ENCODE assay signal across 30 cellular contexts in genomic region chr2:213011505-213011904, GRCh38.
"Had no signal": no experiment of that assay in that cellular context is flagged by ENCODE, and none has a peak within 500 bp of the region (broad histone marks: within the 10 kb centered on the region; RNA-seq: fewer than 3 reads in every experiment).

No MANE protein-coding gene starts in this region.

- H3K4me1 ChIP-seq: parathyroid adenoma, psoas muscle, right lobe of liver, testis, tibial artery, upper lobe of left lung, vagina had no signal

- H3K4me3 Mint-ChIP-seq: naive thymus-derived CD4-positive, alpha-beta T cell; natural killer cell; nephron; neural progenitor cell; stimulated activated effector memory CD8-positive, alpha-beta T cell treated with anti-CD3 and anti-CD28 coated beads, Interleukin-12 subunit alpha, Interleukin-12 subunit beta, amount 100 ng/mL, for 72 hours; stimulated activated naive B cell treated with anti-CD40 and anti-IgM and Interleukin-4, amounts not matched to agents 10 μg/mL and 1 μg/mL and 100 μg/mL, for 72 hours; stimulated activated naive CD8-positive, alpha-beta T cell treated with anti-CD3 and anti-CD28 coated beads, Interleukin-15, amount 100 ng/mL, for 72 hours had no signal

- H3K9ac ChIP-seq: neural progenitor cell, parathyroid adenoma had no signal

- ATAC-seq: naive thymus-derived CD4-positive, alpha-beta T cell; natural killer cell; psoas muscle; right cardiac atrium; right lobe of liver; stimulated activated effector memory CD8-positive, alpha-beta T cell treated with anti-CD3 and anti-CD28 coated beads, Interleukin-12 subunit alpha, Interleukin-12 subunit beta, amount 100 ng/mL, for 72 hours; stimulated activated naive B cell treated with anti-CD40 and anti-IgM and Interleukin-4, amounts not matched to agents 10 μg/mL and 1 μg/mL and 100 μg/mL, for 72 hours; stimulated activated naive CD8-positive, alpha-beta T cell treated with anti-CD3 and anti-CD28 coated beads, Interleukin-15, amount 100 ng/mL, for 72 hours had no signal

- H3K36me3 ChIP-seq: neural progenitor cell, ovary, right lobe of liver had no signal

- DNase-seq: naive thymus-derived CD4-positive, alpha-beta T cell; natural killer cell; occipital lobe; ovary; posterior cingulate gyrus; psoas muscle; right cardiac atrium; right lobe of liver; sigmoid colon; small intestine; stimulated activated CD4-positive, alpha-beta T cell treated with anti-CD3 and anti-CD28 coated beads, Interleukin-15, amount 100 ng/mL, for 24 hours; stimulated activated CD4-positive, alpha-beta T cell treated with anti-CD3 and anti-CD28 coated beads, Interleukin-2, amount 100 ng/mL, for 24 hours; stimulated activated CD4-positive, alpha-beta T cell treated with anti-CD3 and anti-CD28 coated beads, Interleukin-2, amount 100 ng/mL, for 48 hours; stimulated activated CD4-positive, alpha-beta T cell treated with anti-CD3 and anti-CD28 coated beads, Interleukin-4, amount 100 ng/mL, for 24 hours; stimulated activated naive B cell treated with anti-CD40 and anti-IgM and Interleukin-4, amounts not matched to agents 10 μg/mL and 1 μg/mL and 100 μg/mL, for 72 hours; stimulated activated naive CD4-positive, alpha-beta T cell treated with Interleukin-2 at 50 U/mL for 16 hours; stimulated activated naive CD8-positive, alpha-beta T cell treated with anti-CD3 and anti-CD28 coated beads, Interleukin-15, amount 100 ng/mL, for 72 hours; substantia nigra; testis; tibial artery; trophoblast cell; upper lobe of left lung had no signal

- H3K4me2 ChIP-seq: neural progenitor cell had no signal

- H3K27ac ChIP-seq: neural progenitor cell, ovary, parathyroid adenoma, psoas muscle, right lobe of liver, sigmoid colon, suprapubic skin, testis, tibial artery, upper lobe of left lung, vagina had no signal

- FAIRE-seq: urothelium cell line had no signal

- H3K9me3 Mint-ChIP-seq: natural killer cell, nephron, neural progenitor cell had no signal

- H3K4me1 Mint-ChIP-seq: nephron had no signal

- H3K27ac Mint-ChIP-seq: naive thymus-derived CD4-positive, alpha-beta T cell; nephron; neural progenitor cell; progenitor cell of endocrine pancreas; stimulated activated effector memory CD8-positive, alpha-beta T cell treated with anti-CD3 and anti-CD28 coated beads, Interleukin-12 subunit alpha, Interleukin-12 subunit beta, amount 100 ng/mL, for 72 hours; stimulated activated naive B cell treated with anti-CD40 and anti-IgM and Interleukin-4, amounts not matched to agents 10 μg/mL and 1 μg/mL and 100 μg/mL, for 72 hours; stimulated activated naive CD8-positive, alpha-beta T cell treated with anti-CD3 and anti-CD28 coated beads, Interleukin-15, amount 100 ng/mL, for 72 hours had no signal

- H3K9me3 ChIP-seq: ovary, psoas muscle, right lobe of liver, sigmoid colon, suprapubic skin, testis, tibial artery, upper lobe of left lung, vagina had no signal

- H3K27me3 Mint-ChIP-seq: progenitor cell of endocrine pancreas; stimulated activated naive B cell treated with anti-CD40 and anti-IgM and Interleukin-4, amounts not matched to agents 10 μg/mL and 1 μg/mL and 100 μg/mL, for 72 hours; stimulated activated naive CD8-positive, alpha-beta T cell treated with anti-CD3 and anti-CD28 coated beads, Interleukin-15, amount 100 ng/mL, for 72 hours had no signal

- H3K27me3 ChIP-seq: neural progenitor cell, ovary, right lobe of liver, sigmoid colon, suprapubic skin, testis, tibial artery, upper lobe of left lung, vagina had no signal

- H3K4me3 ChIP-seq: neural progenitor cell, ovary, psoas muscle, right lobe of liver, sigmoid colon, suprapubic skin, testis, tibial artery, upper lobe of left lung, vagina had no signal

- H2AFZ ChIP-seq: neural progenitor cell, parathyroid adenoma had no signal

- H3K79me2 ChIP-seq: parathyroid adenoma had no signal
